8 cellular contexts compared by ENCODE assay signal in the genomic region with DNA sequence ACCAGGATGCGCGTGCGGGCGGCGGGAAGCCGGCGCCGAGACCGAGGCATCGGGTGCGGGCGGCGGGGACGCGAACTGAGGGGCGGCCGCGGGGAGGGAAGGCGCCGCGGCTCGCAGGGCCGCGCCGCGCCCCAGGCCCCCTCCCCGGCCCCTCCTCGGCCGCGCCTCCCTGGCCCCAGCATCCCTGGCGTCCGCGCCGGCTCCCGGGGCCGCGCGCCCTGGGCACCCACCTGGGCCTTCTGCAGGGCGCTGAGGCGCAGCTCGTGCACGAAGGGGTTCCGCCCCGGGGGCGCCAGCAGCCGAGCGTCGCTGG. TPM values are rescaled to one million over a fixed set of nuclear protein-coding genes. Genes with fewer than 3 reads are reported as not detected.
DNase-seq lines count a peak whose midpoint lies in the region; ATAC-seq and TF ChIP-seq lines count a peak whose summit lies in the region.

No MANE protein-coding gene starts in this region.

- H3K4me2 ChIP-seq in HCT116 (ENCODE audit: low read length) (peak overlapping the region; percentile 84), osteoblast (ENCODE audit: insufficient read depth, low read length) (peak overlapping the region; percentile 74)

- TF ChIP-seq CTCF in HCT116 (IDR thresholded peaks at IDR 0.05 in 2 of 3, conservative IDR thresholded peaks at IDR 0.05 in 1 of 3; ENCODE audit: borderline replicate concordance in 1 of 3, insufficient read depth in 1 of 3, low read depth in 2 of 3, low read length in 2 of 3) (no peak), osteoblast (IDR thresholded peaks at IDR 0.05; ENCODE audit: extremely low read depth, low read depth, low read length) (no peak)

- BruUV-seq in HCT116 (replicated peaks; lab: Mats Ljungman, UMichigan) = no TSS peak

- TF ChIP-seq RAD21 in HCT116 (IDR thresholded peaks at IDR 0.05; ENCODE audit: low read depth) = no peak

- H3K27ac ChIP-seq in HCT116 (ENCODE audit: low read depth, low read length) (peak overlapping the region; percentile 67; the same call in 1 of the 2 replicates), osteoblast (ENCODE audit: low read depth, low read length) (peak overlapping the region; percentile 68)

- ATAC-seq in HCT116 = peak; percentile 39

- H3K9ac ChIP-seq in HCT116 (ENCODE audit: low read length) (peak overlapping the region; percentile 84), endocrine pancreas (ENCODE audit: control insufficient read depth, insufficient read depth, low read length) (peak overlapping the region; percentile 43)

- intact Hi-C loops in HCT116 (cut with micrococcal nuclease) = no loop called here

- H3K4me1 ChIP-seq in HCT116 (ENCODE audit: control insufficient read depth in 1 of 2, insufficient read depth in 2 of 2, low read length in 2 of 2) = peaks cover 12 to 24% of the 10 kb centered on the region in 2 experiments
- H3K4me1 ChIP-seq in endocrine pancreas (ENCODE audit: control insufficient read depth, insufficient read depth, low read length) = no peaks in the 10 kb centered on the region
- H3K4me1 ChIP-seq in osteoblast (ENCODE audit: insufficient read depth, low read length) = peaks cover 17% of the 10 kb centered on the region

- H4K20me1 ChIP-seq in HCT116 (ENCODE audit: insufficient read depth) (no peaks in the 10 kb centered on the region; the same call in 1 of the 2 replicates), osteoblast (ENCODE audit: insufficient read depth, low read length) (peaks cover 31% of the 10 kb centered on the region)

- no peak for TF ChIP-seq POLR2A in HCT116 (IDR thresholded peaks at IDR 0.05; ENCODE audit: borderline replicate concordance, extremely low read depth, insufficient read depth, insufficient read length)

- H3K4me3 ChIP-seq in HCT116 (replicated peaks in 1 of 2; ENCODE audit: low read depth in 1 of 2, low read length in 2 of 2) (peak overlapping the region; percentile 67 to 76), endocrine pancreas (ENCODE audit: control insufficient read depth, insufficient read depth, low read length) (no peak overlapping the region), osteoblast (ENCODE audit: insufficient read depth, low read length) (peak overlapping the region; percentile 76)

- RAD21 ChIA-PET in HCT116 (lab: Charles Lee; ENCODE audit: low non-redundant PET in 1 of 2, low total read pairs in 2 of 2, uncharacterized antibody in 2 of 2, unreplicated experiment in 2 of 2) = no interaction called here

- peak; percentile 65 for DNase-seq in NCI-H146 (lab: John Stamatoyannopoulos, UW)
- no peak for DNase-seq in NCI-H146 treated with DMSO at 0.1 percent for 48 hours (lab: John Stamatoyannopoulos, UW; ENCODE audit: unreplicated experiment)
- no peak for DNase-seq in HCT116 (ENCODE audit: low read depth, low spot score)
- DNase-seq in NCI-H345 (lab: John Stamatoyannopoulos, UW) = peak; percentile 67
- no peak for DNase-seq in osteoblast (ENCODE audit: insufficient read length, low spot score, missing footprints)
- no peak for DNase-seq in NCI-H2107 treated with DMSO at 0.1 percent for 48 hours (lab: John Stamatoyannopoulos, UW; ENCODE audit: unreplicated experiment)
- DNase-seq in NCI-H1694 (lab: John Stamatoyannopoulos, UW) = no peak

- no peaks in the 10 kb centered on the region for H3K27me3 ChIP-seq in HCT116 (ENCODE audit: insufficient read depth, low read length)
- no peaks in the 10 kb centered on the region for H3K27me3 ChIP-seq in endocrine pancreas (ENCODE audit: control insufficient read depth, insufficient read depth, low read length)
- no peaks in the 10 kb centered on the region for H3K27me3 ChIP-seq in osteoblast (ENCODE audit: insufficient read depth, low read length)

- H3K79me2 ChIP-seq in HCT116 (ENCODE audit: insufficient read depth, low read length) (peaks cover 48% of the 10 kb centered on the region), osteoblast (ENCODE audit: insufficient read depth, low read length) (peaks cover 46% of the 10 kb centered on the region)

- peaks cover 11 to 21% of the 10 kb centered on the region in 2 experiments; a peak in 3 of 4 replicates for H3K36me3 ChIP-seq in HCT116 (ENCODE audit: control insufficient read depth in 1 of 2, insufficient read depth in 2 of 2, low read length in 2 of 2)
- H3K36me3 ChIP-seq in endocrine pancreas (ENCODE audit: control insufficient read depth, insufficient read depth, low read length) = no peaks in the 10 kb centered on the region
- peaks cover 27% of the 10 kb centered on the region for H3K36me3 ChIP-seq in osteoblast (ENCODE audit: insufficient read depth, low read length)

- no peaks in the 10 kb centered on the region for H3K9me3 ChIP-seq in HCT116 (ENCODE audit: control insufficient read depth in 1 of 2, insufficient read depth in 1 of 2, low read depth in 1 of 2, low read length in 2 of 2)
- no peaks in the 10 kb centered on the region for H3K9me3 ChIP-seq in endocrine pancreas (ENCODE audit: control insufficient read depth, low read length)
- no peaks in the 10 kb centered on the region for H3K9me3 ChIP-seq in osteoblast (ENCODE audit: low read depth, low read length)

- H3K9me2 ChIP-seq in HCT116 (ENCODE audit: insufficient read depth) = no peaks in the 10 kb centered on the region

- CTCF ChIA-PET in HCT116 (lab: Charles Lee) = interaction anchor here (1.4 kb wide), 1 partner anchor 71 kb away, joined by 3 read pairs; no protein-coding TSS in a partner anchor

- POLR2A ChIA-PET in HCT116 (lab: Charles Lee) = interaction anchor here (1.1 kb wide), 1 partner anchor 7 kb away, joined by 4 read pairs; no protein-coding TSS in a partner anchor

- H2AFZ ChIP-seq in HCT116 (ENCODE audit: low read depth, low read length, poor library complexity, severe bottlenecking) (no peak overlapping the region), osteoblast (ENCODE audit: low read length) (peak overlapping the region; percentile 51)

TF ChIP-seq in HCT116, 20 proteins besides CTCF, POLR2A, EP300 and RAD21:
- TF ChIP-seq CEBPB (IDR thresholded peaks at IDR 0.05; ENCODE audit: low read depth) (no peak), YY1 (IDR thresholded peaks at IDR 0.05; ENCODE audit: extremely low read depth, insufficient replicate concordance, low read depth, low read length) (no peak), EGR1 (IDR thresholded peaks at IDR 0.05; ENCODE audit: low read depth) (no peak), POLR2AphosphoS5 (IDR thresholded peaks at IDR 0.05; ENCODE audit: low read depth, low read length) (no peak), ZFX (IDR thresholded peaks at IDR 0.05) (peak; percentile 69; the same call in 1 of the 2 replicates)
- TF ChIP-seq, protein P1, sequence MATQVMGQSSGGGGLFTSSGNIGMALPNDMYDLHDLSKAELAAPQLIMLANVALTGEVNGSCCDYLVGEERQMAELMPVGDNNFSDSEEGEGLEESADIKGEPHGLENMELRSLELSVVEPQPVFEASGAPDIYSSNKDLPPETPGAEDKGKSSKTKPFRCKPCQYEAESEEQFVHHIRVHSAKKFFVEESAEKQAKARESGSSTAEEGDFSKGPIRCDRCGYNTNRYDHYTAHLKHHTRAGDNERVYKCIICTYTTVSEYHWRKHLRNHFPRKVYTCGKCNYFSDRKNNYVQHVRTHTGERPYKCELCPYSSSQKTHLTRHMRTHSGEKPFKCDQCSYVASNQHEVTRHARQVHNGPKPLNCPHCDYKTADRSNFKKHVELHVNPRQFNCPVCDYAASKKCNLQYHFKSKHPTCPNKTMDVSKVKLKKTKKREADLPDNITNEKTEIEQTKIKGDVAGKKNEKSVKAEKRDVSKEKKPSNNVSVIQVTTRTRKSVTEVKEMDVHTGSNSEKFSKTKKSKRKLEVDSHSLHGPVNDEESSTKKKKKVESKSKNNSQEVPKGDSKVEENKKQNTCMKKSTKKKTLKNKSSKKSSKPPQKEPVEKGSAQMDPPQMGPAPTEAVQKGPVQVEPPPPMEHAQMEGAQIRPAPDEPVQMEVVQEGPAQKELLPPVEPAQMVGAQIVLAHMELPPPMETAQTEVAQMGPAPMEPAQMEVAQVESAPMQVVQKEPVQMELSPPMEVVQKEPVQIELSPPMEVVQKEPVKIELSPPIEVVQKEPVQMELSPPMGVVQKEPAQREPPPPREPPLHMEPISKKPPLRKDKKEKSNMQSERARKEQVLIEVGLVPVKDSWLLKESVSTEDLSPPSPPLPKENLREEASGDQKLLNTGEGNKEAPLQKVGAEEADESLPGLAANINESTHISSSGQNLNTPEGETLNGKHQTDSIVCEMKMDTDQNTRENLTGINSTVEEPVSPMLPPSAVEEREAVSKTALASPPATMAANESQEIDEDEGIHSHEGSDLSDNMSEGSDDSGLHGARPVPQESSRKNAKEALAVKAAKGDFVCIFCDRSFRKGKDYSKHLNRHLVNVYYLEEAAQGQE (IDR thresholded peaks at IDR 0.05; ENCODE audit: low read depth) = no peak

RNA-seq across cellular contexts. Expression of a gene that starts 0.3 kb away (rescaled TPM):
- total RNA-seq in HCT116 (2021; ENCODE audit: unreplicated experiment) = 75.0 TPM
- 33.5 and 34.7 TPM in 2 replicates for polyA plus RNA-seq in HCT116 (2012)
- 11.6 and 15.6 TPM in 2 replicates for total RNA-seq in osteoblast

Comparison
In these comparisons a context has a peak if more than half of its experiments do, and no peak if none do; other contexts are left out.
1. DNase-seq: peak in NCI-H146 (single experiment) and NCI-H345 (single experiment); none in NCI-H146 treated with DMSO at 0.1 percent for 48 hours (single experiment), HCT116 (single experiment), osteoblast (single experiment), NCI-H2107 treated with DMSO at 0.1 percent for 48 hours (single experiment) and NCI-H1694 (single experiment).